Comparison of ENCODE assay signal across 8 cellular contexts in the genomic region with DNA sequence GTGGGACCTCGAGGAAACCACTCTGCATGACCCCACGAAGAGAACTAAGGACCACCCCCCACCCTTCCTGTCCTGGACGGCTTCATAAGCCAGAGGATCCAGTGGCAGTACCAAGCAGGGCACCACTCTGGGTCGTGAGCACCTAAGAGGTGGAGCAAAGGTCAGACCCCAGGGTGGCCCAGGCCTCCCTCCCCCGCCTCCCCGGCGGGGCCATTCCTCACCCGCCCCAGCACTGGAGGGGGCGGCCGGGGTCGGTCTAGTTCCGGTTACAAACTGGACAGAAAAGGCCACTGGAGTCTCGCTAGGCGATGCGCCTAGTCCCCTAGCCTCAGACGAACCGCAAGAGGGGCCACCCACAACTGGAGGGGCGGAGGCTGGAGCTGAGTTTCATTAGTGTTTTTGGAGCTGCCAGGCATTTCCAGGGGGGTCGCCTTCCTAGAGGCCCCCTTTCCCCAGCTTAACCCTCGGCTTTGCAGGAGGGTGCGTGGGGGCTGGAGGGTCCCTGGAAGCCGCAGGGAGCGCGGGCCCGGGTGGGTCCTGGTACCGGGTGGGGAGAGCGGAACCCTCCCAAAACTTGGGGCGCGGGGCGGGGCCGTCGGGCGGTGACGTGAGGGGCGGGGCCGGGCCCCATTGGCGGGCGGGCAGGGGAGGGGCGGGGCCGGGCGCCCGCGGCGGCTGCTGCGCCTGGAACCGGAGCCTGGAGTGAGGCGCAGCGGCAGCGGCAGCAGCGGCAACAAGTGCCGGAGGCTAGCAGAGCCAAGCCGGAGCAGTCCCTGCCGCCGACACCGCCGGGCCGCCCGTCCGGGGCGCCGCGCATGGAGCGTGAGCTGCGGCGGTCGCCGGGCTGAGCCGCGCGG. TPM values are rescaled to one million over a fixed set of nuclear protein-coding genes. Genes with fewer than 3 reads are reported as not detected.
DNase-seq lines count a peak whose midpoint lies in the region; ATAC-seq lines count a peak whose summit lies in the region.

Gene B3GNT2, plus strand, starts transcription at position 695 of the 857 bp plus-strand sequence. CDS start 26,106 bp downstream, outside the sequence.

- H3K4me1 Mint-ChIP-seq in natural killer cell treated with Interleukin-12 subunit alpha and Interleukin-12 subunit beta and Interleukin-15 and Interleukin-18, amount 100 ng/mL, for 72 hours (ENCODE audit: low read depth in 2 of 2), result peaks cover 27 to 30% of the 10 kb centered on the region in 2 donors

- peak; percentile 72 for ATAC-seq in GM19397 (IDR thresholded peaks at IDR 0.05; ENCODE audit: unreplicated experiment)
- ATAC-seq in natural killer cell treated with Interleukin-12 subunit alpha and Interleukin-12 subunit beta and Interleukin-15 and Interleukin-18, amount 100 ng/mL, for 72 hours, result peak; percentile 89 to 92

- peak within 1 kb of the TSS; percentile 90 for H3K4me3 Mint-ChIP-seq in natural killer cell treated with Interleukin-12 subunit alpha and Interleukin-12 subunit beta and Interleukin-15 and Interleukin-18, amount 100 ng/mL, for 72 hours

- no peaks in the 10 kb centered on the region for H3K36me3 Mint-ChIP-seq in natural killer cell treated with Interleukin-12 subunit alpha and Interleukin-12 subunit beta and Interleukin-15 and Interleukin-18, amount 100 ng/mL, for 72 hours

- peak; percentile 93 for DNase-seq in CMK (ENCODE audit: low read depth)
- DNase-seq in HK-2 (ENCODE audit: unreplicated experiment), result peak; percentile 71
- peak; percentile 85 for DNase-seq in RPMI8226
- peak; percentile 75 for DNase-seq in activated T-helper 9 cell treated with anti-CD3 and anti-CD28 coated beads, Interleukin-2, amount 50 U/mL, for 16 hours (ENCODE audit: low read depth)
- peak; percentile 46 for DNase-seq in fibroblast of peridontal ligament (ENCODE audit: extremely low read depth)
- peak; percentile 85 for DNase-seq in natural killer cell treated with Interleukin-12 subunit alpha and Interleukin-12 subunit beta and Interleukin-15 and Interleukin-18, amount 100 ng/mL, for 72 hours (ENCODE audit: low spot score)
- peak; percentile 82 for DNase-seq in stimulated activated naive CD4-positive, alpha-beta T cell treated with Interleukin-2 at 50 U/mL for 16 hours (lab: John Stamatoyannopoulos, UW)

- H3K9me3 Mint-ChIP-seq in natural killer cell treated with Interleukin-12 subunit alpha and Interleukin-12 subunit beta and Interleukin-15 and Interleukin-18, amount 100 ng/mL, for 72 hours, result no peaks in the 10 kb centered on the region

- no peaks in the 10 kb centered on the region for H3K27me3 Mint-ChIP-seq in natural killer cell treated with Interleukin-12 subunit alpha and Interleukin-12 subunit beta and Interleukin-15 and Interleukin-18, amount 100 ng/mL, for 72 hours

- peak within 1 kb of the TSS; percentile 64 to 77 for H3K27ac Mint-ChIP-seq in natural killer cell treated with Interleukin-12 subunit alpha and Interleukin-12 subunit beta and Interleukin-15 and Interleukin-18, amount 100 ng/mL, for 72 hours

RNA-seq across cellular contexts. Expression of gene B3GNT2, which starts in this region (rescaled TPM):
- total RNA-seq in natural killer cell treated with Interleukin-12 subunit alpha and Interleukin-12 subunit beta and Interleukin-15 and Interleukin-18, amount 100 ng/mL, for 72 hours, result 10 to 100 TPM; 29.8 to 31.0 TPM

Comparison
In these comparisons a context has a peak if more than half of its experiments do, and no peak if none do; other contexts are left out.
1. Peak in every context shown above with its lines: DNase-seq and ATAC-seq.